8 cellular contexts compared by ENCODE assay signal in genomic region chr5:16467363-16468219, GRCh38. TPM values are rescaled to one million over a fixed set of nuclear protein-coding genes. Genes with fewer than 3 reads are reported as not detected.
DNase-seq lines count a peak whose midpoint lies in the region; ATAC-seq and TF ChIP-seq lines count a peak whose summit lies in the region.

No MANE protein-coding gene starts in this region.

- peak overlapping the region; percentile 94 for H3K4me2 ChIP-seq in SK-N-SH
- H3K4me2 ChIP-seq in neuronal stem cell (ENCODE audit: insufficient read depth, low read length, poor library complexity, severe bottlenecking) = no peak overlapping the region

- WGBS in SK-N-SH (ENCODE audit: low lambda C conversion rate) = 61% methylated on average over 3 of the region's 3 CpGs
- no CpG with 5 or more reads among the region's 3 CpGs for WGBS in neuronal stem cell (ENCODE audit: extremely low coverage in 2 of 2, insufficient read length in 2 of 2, insufficient replicate concordance in 1 of 2), 2 donors

- H3K4me3 ChIP-seq in SK-N-SH (ENCODE audit: low read depth in 2 of 2, low read length in 1 of 2) (peak overlapping the region; percentile 79 to 83; a peak in 3 of 4 replicates), fibroblast of the aortic adventitia (ENCODE audit: low read depth, low read length) (peak overlapping the region; percentile 90), tibial artery (no peak overlapping the region), neuronal stem cell (ENCODE audit: low read length in 2 of 2) (no peak overlapping the region)

- no peak overlapping the region for H2BK15ac ChIP-seq in neuronal stem cell (ENCODE audit: low read length)

- peaks cover 16 to 20% of the 10 kb centered on the region in 2 experiments for H3K36me3 ChIP-seq in SK-N-SH (replicated peaks in 1 of 2; ENCODE audit: control insufficient read depth in 1 of 2, insufficient read depth in 2 of 2, low read length in 1 of 2)
- peaks cover 8 to 9% (median 8%) of the 10 kb centered on the region in 3 donors for H3K36me3 ChIP-seq in tibial artery
- H3K36me3 ChIP-seq in neuronal stem cell (replicated peaks in 1 of 2; ENCODE audit: control insufficient read depth in 2 of 2, insufficient read depth in 2 of 2, low read length in 2 of 2) = peaks cover 5 to 31% of the 10 kb centered on the region in 2 donors

- H3K79me1 ChIP-seq in neuronal stem cell (ENCODE audit: low read depth, low read length) = peaks cover 9% of the 10 kb centered on the region

- no peak overlapping the region for H4K91ac ChIP-seq in neuronal stem cell (ENCODE audit: low read depth, low read length, poor library complexity)

- H4K8ac ChIP-seq in neuronal stem cell (ENCODE audit: low read depth, low read length) = no peak overlapping the region

- no peak overlapping the region for H3K4ac ChIP-seq in neuronal stem cell (ENCODE audit: low read length)

- no peaks in the 10 kb centered on the region for H3K27me3 ChIP-seq in SK-N-SH (ENCODE audit: insufficient read depth)
- H3K27me3 ChIP-seq in tibial artery = no peaks in the 10 kb centered on the region
- H3K27me3 ChIP-seq in neuronal stem cell (ENCODE audit: control insufficient read depth in 3 of 3, insufficient read depth in 3 of 3, low read depth in 1 of 3, low read length in 3 of 3) = no peaks in the 10 kb centered on the region

- no peak overlapping the region for H3K18ac ChIP-seq in neuronal stem cell (ENCODE audit: low read length)

- no peak overlapping the region for H3K23ac ChIP-seq in neuronal stem cell (ENCODE audit: low read depth, low read length, poor library complexity)

- POLR2A ChIA-PET in SK-N-SH (lab: Yijun Ruan, JAX) = no interaction called here

- peak in 1 of 2 experiments; percentile 11; a peak in 1 of 4 replicates for TF ChIP-seq EP300 in SK-N-SH (IDR thresholded peaks at IDR 0.05; ENCODE audit: borderline replicate concordance in 1 of 2, low read depth in 1 of 2, low read length in 1 of 2)

- peak; percentile 60 for DNase-seq in A172 (ENCODE audit: low spot score)
- DNase-seq in SK-N-SH = no peak
- peak; percentile 63 for DNase-seq in fibroblast of the aortic adventitia (ENCODE audit: low read depth)
- DNase-seq in stimulated activated naive CD8-positive, alpha-beta T cell treated with anti-CD3 and anti-CD28 coated beads, Interleukin-15, Interleukin-2, amounts not matched to agents 100 U/mL and 50 U/mL, for 24 hours = no peak
- no peak for DNase-seq in tibial artery
- no peak for DNase-seq in neuronal stem cell (ENCODE audit: low spot score)

- H3K9ac ChIP-seq in SK-N-SH (no peak overlapping the region), neuronal stem cell (ENCODE audit: low read depth, low read length, poor library complexity) (no peak overlapping the region)

- no peak overlapping the region for H2AK5ac ChIP-seq in neuronal stem cell (ENCODE audit: low read depth, low read length)

- H3K9me2 ChIP-seq in SK-N-SH = no peaks in the 10 kb centered on the region

- H3K27ac ChIP-seq in SK-N-SH (ENCODE audit: low read depth in 2 of 2, low read length in 1 of 2) (peak overlapping the region in 1 of 2 experiments; percentile 77; a peak in 2 of 4 replicates), tibial artery (no peak overlapping the region), neuronal stem cell (replicated peaks; ENCODE audit: low read length) (no peak overlapping the region)

- H3F3A ChIP-seq in SK-N-SH (replicated peaks; ENCODE audit: insufficient read depth) = peaks cover 13% of the 10 kb centered on the region

- H3K4me1 ChIP-seq in SK-N-SH (ENCODE audit: control insufficient read depth in 1 of 2, insufficient read depth in 2 of 2, low read depth in 1 of 2, low read length in 1 of 2) (peaks cover 14 to 19% of the 10 kb centered on the region in 2 experiments; a peak in 3 of 4 replicates), tibial artery (peaks cover 0 to 42% (median 30%) of the 10 kb centered on the region in 4 donors), neuronal stem cell (ENCODE audit: control insufficient read depth in 2 of 2, insufficient read depth in 1 of 2, low read depth in 1 of 2, low read length in 2 of 2) (peaks cover 3 to 7% of the 10 kb centered on the region in 2 donors)

- ATAC-seq in GM18858 (IDR thresholded peaks at IDR 0.05; ENCODE audit: unreplicated experiment) = peak; percentile 89
- peak; percentile 61 for ATAC-seq in HG03025 (IDR thresholded peaks at IDR 0.05; ENCODE audit: low FRiP score, unreplicated experiment)
- peak; percentile 73 for ATAC-seq in stimulated activated naive CD8-positive, alpha-beta T cell treated with anti-CD3 and anti-CD28 coated beads, Interleukin-15, Interleukin-2, amounts not matched to agents 100 U/mL and 50 U/mL, for 24 hours

- no peak overlapping the region for H3K14ac ChIP-seq in neuronal stem cell (ENCODE audit: low read length)

- H2AFZ ChIP-seq in SK-N-SH (ENCODE audit: low read depth) = peak overlapping the region; percentile 43; the same call in 1 of the 2 replicates
- H2AFZ ChIP-seq in neuronal stem cell (ENCODE audit: low read length) = no peak overlapping the region

- H2BK12ac ChIP-seq in neuronal stem cell (ENCODE audit: low read length) = no peak overlapping the region

- intact Hi-C loops in tibial artery (cut with DNase I; ENCODE audit: low total_unique reads) = loop anchor here (10.0 kb wide), 1 partner anchor 727 kb away; no protein-coding TSS in a partner anchor

- CTCF ChIA-PET in SK-N-SH (lab: Yijun Ruan, JAX) = interaction anchor here (0.9 to 1.1 kb wide), 4 partner anchors 10 to 307 kb away, joined by 3 to 5 read pairs (median 4); no protein-coding TSS in a partner anchor

- H2BK5ac ChIP-seq in neuronal stem cell (ENCODE audit: low read length) = no peak overlapping the region

- H4K20me1 ChIP-seq in SK-N-SH (ENCODE audit: insufficient read depth) = peaks cover 16% of the 10 kb centered on the region

- TF ChIP-seq CTCF in SK-N-SH (IDR thresholded peaks at IDR 0.05) (no peak), fibroblast of the aortic adventitia (IDR thresholded peaks at IDR 0.05; ENCODE audit: insufficient read depth, low read length) (no peak), tibial artery (IDR thresholded peaks at IDR 0.05) (no peak)

- H3K79me2 ChIP-seq in SK-N-SH (ENCODE audit: insufficient read depth) = peaks cover 83% of the 10 kb centered on the region

- H3K9me3 ChIP-seq in SK-N-SH (no peaks in the 10 kb centered on the region), tibial artery (no peaks in the 10 kb centered on the region), neuronal stem cell (replicated peaks in 1 of 2; ENCODE audit: control insufficient read depth in 2 of 2, insufficient read depth in 1 of 2, low read depth in 1 of 2, low read length in 2 of 2) (no peaks in the 10 kb centered on the region)

- no peak for TF ChIP-seq RAD21 in SK-N-SH (IDR thresholded peaks at IDR 0.05; ENCODE audit: low read length)

- H2BK120ac ChIP-seq in neuronal stem cell (ENCODE audit: low read depth, low read length) = no peak overlapping the region

TF ChIP-seq in SK-N-SH, 30 proteins besides CTCF, POLR2A, EP300 and RAD21:
- TF ChIP-seq TCF12 (IDR thresholded peaks at IDR 0.05) (peak; percentile 15; the same call in 1 of the 2 replicates), NFIC (IDR thresholded peaks at IDR 0.05; ENCODE audit: borderline replicate concordance) (peak; percentile 46), FOSL2 (IDR thresholded peaks at IDR 0.05; ENCODE audit: borderline replicate concordance, low read depth) (peak; percentile 67; the same call in 1 of the 2 replicates), REST (IDR thresholded peaks at IDR 0.05; ENCODE audit: low read depth, low read length) (no peak)

RNA-seq across cellular contexts. Expression of gene ZNF622, which starts 2.0 kb away (rescaled TPM):
- 58.9 and 73.0 TPM in 2 replicates for total RNA-seq in A172 (2014; rRNA removed; shearing (Covaris generic))
- 19.1 and 20.0 TPM in 2 replicates for polyA plus RNA-seq in SK-N-SH (2012; rRNA removed)
- 22.3 and 22.4 TPM in 2 replicates for polyA plus RNA-seq in SK-N-SH (2012; cell fraction: cytosol; rRNA removed)
- polyA plus RNA-seq in SK-N-SH (2012; cell fraction: nucleus; rRNA removed) = 15.3 and 18.1 TPM in 2 replicates
- total RNA-seq in fibroblast of the aortic adventitia (ENCODE audit: low replicate concordance) = 30.8 and 77.8 TPM in 2 replicates
- polyA plus RNA-seq in neuronal stem cell (2013, experiment 1 of 2) = 12.0 TPM
- 12.0 TPM for polyA plus RNA-seq in neuronal stem cell (2013, experiment 2 of 2)

Comparison
In these comparisons a context has a peak if more than half of its experiments do, and no peak if none do; other contexts are left out.
1. DNase-seq: peak in A172 (single experiment) and fibroblast of the aortic adventitia (single experiment); none in SK-N-SH (single experiment), stimulated activated naive CD8-positive, alpha-beta T cell treated with anti-CD3 and anti-CD28 coated beads, Interleukin-15, Interleukin-2, amounts not matched to agents 100 U/mL and 50 U/mL, for 24 hours (single experiment), tibial artery (0 of 2) and neuronal stem cell (single experiment).
2. H3K4me3 ChIP-seq: peak in SK-N-SH (2 of 2) and fibroblast of the aortic adventitia (single experiment); none in tibial artery (0 of 2) and neuronal stem cell (0 of 2).
3. Peak in every context shown above with its lines, with median percentiles within 50 percentile points of each other: ATAC-seq.